Comparison of ENCODE assay signal across 20 cellular contexts in genomic region chr13:48489003-48489402, GRCh38. TPM values are rescaled to one million over a fixed set of nuclear protein-coding genes. Genes with fewer than 3 reads are reported as not detected.
DNase-seq lines count a peak whose midpoint lies in the region; ATAC-seq and TF ChIP-seq lines count a peak whose summit lies in the region.
"Had no signal": no experiment of that assay in that cellular context is flagged by ENCODE, and none has a peak within 500 bp of the region (broad histone marks: within the 10 kb centered on the region; RNA-seq: fewer than 3 reads in every experiment).

No MANE protein-coding gene starts in this region.

- H3K36me3 ChIP-seq in BLaER1 treated with 17β-estradiol and CSF1 and Interleukin-3, amounts not matched to agents 10 nM and 100 nM: peaks cover 30 to 68% (median 63%) of the 10 kb centered on the region in 11 experiments
- peaks cover under 1% of the 10 kb centered on the region for H3K36me3 ChIP-seq in mammary epithelial cell (ENCODE audit: insufficient read depth, low read length)
- H3K36me3 ChIP-seq: pancreas had no signal

- dilution Hi-C loops in mammary epithelial cell (cut with HindIII; ENCODE audit: low sequenced_read_pairs): no loop called here

- peak overlapping the region; percentile 16 to 94 (median 89); a peak in 17 of 22 replicates for H3K4me2 ChIP-seq in BLaER1 treated with 17β-estradiol and CSF1 and Interleukin-3, amounts not matched to agents 10 nM and 100 nM
- no peak overlapping the region for H3K4me2 ChIP-seq in mammary epithelial cell (ENCODE audit: insufficient read depth, low read depth, low read length)
- H3K4me2 ChIP-seq: KMS-11 had no signal

- CTCF ChIA-PET in CD4-positive, alpha-beta T cell (lab: Charles Lee): interaction anchor here (0.9 to 1.2 kb wide), 3 partner anchors 13 to 91 kb away, joined by 3 to 5 read pairs (median 3); no protein-coding TSS in a partner anchor
- CTCF ChIA-PET in mammary epithelial cell (lab: Charles Lee; ENCODE audit: low non-redundant PET) (no interaction called here), Calu3 (lab: Charles Lee) (no interaction called here)

- H2AFZ ChIP-seq in mammary epithelial cell (ENCODE audit: low read depth, low read length): no peak overlapping the region

- peak overlapping the region; percentile 76 for H3K4me3 Mint-ChIP-seq in CD4-positive, alpha-beta T cell
- H3K4me3 Mint-ChIP-seq in IgD-negative memory B cell: peak overlapping the region in 1 of 4 donors; percentile 2
- no peak overlapping the region for H3K4me3 Mint-ChIP-seq in activated T-helper 17 cell treated with anti-CD3 and anti-CD28 coated beads, Interleukin-2, amount 50 U/mL, for 72 hours
- no peak overlapping the region for H3K4me3 Mint-ChIP-seq in Calu3 (ENCODE audit: low read depth, unreplicated experiment)

- H3K4me3 ChIP-seq in BLaER1 treated with 17β-estradiol and CSF1 and Interleukin-3, amounts not matched to agents 10 nM and 100 nM: peak overlapping the region in 6 of 10 experiments; percentile 50 to 70 (median 60); a peak in 10 of 20 replicates
- H3K4me3 ChIP-seq in mammary epithelial cell (replicated peaks in 1 of 3; ENCODE audit: insufficient read depth in 1 of 3, low read depth in 2 of 3, low read length in 3 of 3): no peak overlapping the region
- H3K4me3 ChIP-seq: pancreas, SJCRH30, tibial artery had no signal

- no peaks in the 10 kb centered on the region for H3K27me3 ChIP-seq in BLaER1 treated with 17β-estradiol and CSF1 and Interleukin-3, amounts not matched to agents 10 nM and 100 nM
- H3K27me3 ChIP-seq in CD4-positive, alpha-beta T cell (ENCODE audit: control insufficient read depth, insufficient read depth, low read length): no peaks in the 10 kb centered on the region
- no peaks in the 10 kb centered on the region for H3K27me3 ChIP-seq in mammary epithelial cell (ENCODE audit: insufficient read depth, low read length)
- H3K27me3 ChIP-seq: pancreas, SJCRH30, tibial artery had no signal

- no peak for TF ChIP-seq CTCF in CD4-positive, alpha-beta T cell (IDR thresholded peaks at IDR 0.05)
- TF ChIP-seq CTCF in mammary epithelial cell (conservative IDR thresholded peaks at IDR 0.05 in 1 of 2, IDR thresholded peaks at IDR 0.05 in 1 of 2; ENCODE audit: extremely low read depth in 1 of 2, insufficient read depth in 1 of 2, low read depth in 1 of 2, low read length in 2 of 2): no peak
- TF ChIP-seq CTCF in Calu3 (IDR thresholded peaks at IDR 0.05; ENCODE audit: unreplicated experiment): no peak

- DNase-seq in CD4-positive, alpha-beta T cell: no peak
- DNase-seq in mammary epithelial cell (no peak), Calu3 (no peak)
- DNase-seq: activated CD4-positive, alpha-beta T cell treated with anti-CD3 and anti-CD28 coated beads, Interleukin-2, amount 50 U/mL, for 48 hours; activated naive CD4-positive, alpha-beta T cell treated with anti-CD3 and anti-CD28 coated beads, Interleukin-2, amount 50 U/mL, for 16 hours; EL; NCI-H1436 treated with DMSO at 0.1 percent for 48 hours; NCI-H2227 treated with DMSO at 0.1 percent for 48 hours; pancreas; SJCRH30; stimulated activated CD4-positive, alpha-beta T cell treated with anti-CD3 and anti-CD28 coated beads, Interleukin-4, amount 100 ng/mL, for 4 hours; tibial artery had no signal

- H3K79me2 ChIP-seq in mammary epithelial cell (ENCODE audit: insufficient read depth, low read length): no peaks in the 10 kb centered on the region

- no peak for ATAC-seq in CD4-positive, alpha-beta T cell (ENCODE audit: poor library complexity)
- ATAC-seq in activated T-helper 17 cell treated with anti-CD3 and anti-CD28 coated beads, Interleukin-2, amount 50 U/mL, for 72 hours (replicated peaks): no peak
- ATAC-seq in GM21390 (IDR thresholded peaks at IDR 0.05; ENCODE audit: unreplicated experiment) (no peak), HG02870 (IDR thresholded peaks at IDR 0.05; ENCODE audit: unreplicated experiment) (no peak)
- ATAC-seq: left lobe of liver, pancreas had no signal

- peak overlapping the region in 6 of 11 experiments; percentile 26 to 88 (median 84); a peak in 11 of 22 replicates for H3K9ac ChIP-seq in BLaER1 treated with 17β-estradiol and CSF1 and Interleukin-3, amounts not matched to agents 10 nM and 100 nM
- no peak overlapping the region for H3K9ac ChIP-seq in mammary epithelial cell (ENCODE audit: insufficient read depth, low read length)
- H3K9ac ChIP-seq: KMS-11 had no signal

- in situ Hi-C loops in mammary epithelial cell (cut with MboI; ENCODE audit: low sequenced_read_pairs in 2 of 2): no loop called here

- H3K9me3 ChIP-seq in BLaER1 treated with 17β-estradiol and CSF1 and Interleukin-3, amounts not matched to agents 10 nM and 100 nM (replicated peaks in 1 of 11): peaks cover 0 to 34% (median 32%) of the 10 kb centered on the region in 11 experiments; a peak in 20 of 22 replicates
- no peaks in the 10 kb centered on the region for H3K9me3 ChIP-seq in CD4-positive, alpha-beta T cell (ENCODE audit: control insufficient read depth, low read length)
- no peaks in the 10 kb centered on the region for H3K9me3 ChIP-seq in mammary epithelial cell (replicated peaks; ENCODE audit: insufficient read depth, low read length)
- H3K9me3 ChIP-seq: pancreas, SJCRH30, tibial artery had no signal

- H3K4me1 Mint-ChIP-seq in CD4-positive, alpha-beta T cell (ENCODE audit: low read depth): peaks cover 23% of the 10 kb centered on the region
- H3K4me1 Mint-ChIP-seq in IgD-negative memory B cell: peaks cover 8 to 22% (median 18%) of the 10 kb centered on the region in 3 donors
- peaks cover 7% of the 10 kb centered on the region for H3K4me1 Mint-ChIP-seq in activated T-helper 17 cell treated with anti-CD3 and anti-CD28 coated beads, Interleukin-2, amount 50 U/mL, for 72 hours
- no peaks in the 10 kb centered on the region for H3K4me1 Mint-ChIP-seq in Calu3 (ENCODE audit: low read depth, unreplicated experiment)

- BruUV-seq in mammary epithelial cell (replicated peaks; lab: Mats Ljungman, UMichigan) (no TSS peak), Calu3 (replicated peaks; lab: Mats Ljungman, UMichigan) (no TSS peak)

- intact Hi-C loops in CD4-positive, alpha-beta T cell (cut with DNase I, micrococcal nuclease): no loop called here
- intact Hi-C loops in mammary epithelial cell (cut with micrococcal nuclease): no loop called here
- intact Hi-C loops in Calu3 (cut with micrococcal nuclease; ENCODE audit: unreplicated experiment): no loop called here

- H3K27ac ChIP-seq in BLaER1 treated with 17β-estradiol and CSF1 and Interleukin-3, amounts not matched to agents 10 nM and 100 nM: peak overlapping the region in 10 of 11 experiments; percentile 80 to 97 (median 93); a peak in 19 of 22 replicates
- no peak overlapping the region for H3K27ac ChIP-seq in CD4-positive, alpha-beta T cell (ENCODE audit: low read depth, low read length)
- H3K27ac ChIP-seq in mammary epithelial cell (ENCODE audit: insufficient read depth, low read depth, low read length): no peak overlapping the region
- H3K27ac ChIP-seq: HL-60, KMS-11, pancreas, SJCRH30, tibial artery had no signal

- H3K4me1 ChIP-seq in BLaER1 treated with 17β-estradiol and CSF1 and Interleukin-3, amounts not matched to agents 10 nM and 100 nM: peaks cover 54 to 94% (median 66%) of the 10 kb centered on the region in 10 experiments
- peaks cover 22% of the 10 kb centered on the region for H3K4me1 ChIP-seq in mammary epithelial cell (ENCODE audit: insufficient read depth, low read length)
- H3K4me1 ChIP-seq: SJCRH30, tibial artery had no signal

- no peaks in the 10 kb centered on the region for H4K20me1 ChIP-seq in BLaER1 treated with 17β-estradiol and CSF1 and Interleukin-3, amounts not matched to agents 10 nM and 100 nM
- no peaks in the 10 kb centered on the region for H4K20me1 ChIP-seq in mammary epithelial cell (ENCODE audit: insufficient read depth, low read length)

- H3K27ac Mint-ChIP-seq in CD4-positive, alpha-beta T cell: no peak overlapping the region
- H3K27ac Mint-ChIP-seq in IgD-negative memory B cell: peak overlapping the region in 2 of 3 donors; percentile 8 to 35
- peak overlapping the region; percentile 47 for H3K27ac Mint-ChIP-seq in activated T-helper 17 cell treated with anti-CD3 and anti-CD28 coated beads, Interleukin-2, amount 50 U/mL, for 72 hours
- H3K27ac Mint-ChIP-seq in Calu3 (ENCODE audit: unreplicated experiment): no peak overlapping the region

- no peaks in the 10 kb centered on the region for H3K9me3 Mint-ChIP-seq in CD4-positive, alpha-beta T cell
- H3K9me3 Mint-ChIP-seq in IgD-negative memory B cell: peaks cover 0 to 4% (median 2%) of the 10 kb centered on the region in 3 donors
- H3K9me3 Mint-ChIP-seq in activated T-helper 17 cell treated with anti-CD3 and anti-CD28 coated beads, Interleukin-2, amount 50 U/mL, for 72 hours: no peaks in the 10 kb centered on the region
- no peaks in the 10 kb centered on the region for H3K9me3 Mint-ChIP-seq in Calu3 (ENCODE audit: low read depth, unreplicated experiment)

- H3K27me3 Mint-ChIP-seq in CD4-positive, alpha-beta T cell: no peaks in the 10 kb centered on the region
- H3K27me3 Mint-ChIP-seq in IgD-negative memory B cell: peaks cover 1% of the 10 kb centered on the region
- H3K27me3 Mint-ChIP-seq in activated T-helper 17 cell treated with anti-CD3 and anti-CD28 coated beads, Interleukin-2, amount 50 U/mL, for 72 hours: no peaks in the 10 kb centered on the region
- H3K27me3 Mint-ChIP-seq in Calu3 (ENCODE audit: unreplicated experiment): no peaks in the 10 kb centered on the region

- POLR2A ChIA-PET in CD4-positive, alpha-beta T cell (lab: Charles Lee): interaction anchor here (0.7 to 2.9 kb wide), 4 partner anchors 9 to 45 kb away, joined by 3 to 21 read pairs (median 6); partner anchors contain the start of gene RCBTB2

- peaks cover 31% of the 10 kb centered on the region for H3K36me3 Mint-ChIP-seq in CD4-positive, alpha-beta T cell (ENCODE audit: low read depth)
- no peaks in the 10 kb centered on the region for H3K36me3 Mint-ChIP-seq in IgD-negative memory B cell
- peaks cover 5% of the 10 kb centered on the region for H3K36me3 Mint-ChIP-seq in activated T-helper 17 cell treated with anti-CD3 and anti-CD28 coated beads, Interleukin-2, amount 50 U/mL, for 72 hours (ENCODE audit: low read depth)
- no peaks in the 10 kb centered on the region for H3K36me3 Mint-ChIP-seq in Calu3 (ENCODE audit: insufficient read depth, unreplicated experiment)

RNA-seq across cellular contexts. Expression of gene RCBTB2, which starts 43.9 kb away (rescaled TPM):
- total RNA-seq in CD4-positive, alpha-beta T cell: 1 to 10 TPM; 6.1 to 6.5 TPM
- polyA plus RNA-seq in IgD-negative memory B cell: 3.5 TPM
- 1 to 10 TPM; 6.1 to 7.7 TPM for total RNA-seq in activated T-helper 17 cell treated with anti-CD3 and anti-CD28 coated beads, Interleukin-2, amount 50 U/mL, for 72 hours
- 10 to 100 TPM in 1 of 2 donors, 1 to 10 TPM in 1; 4.9 to 12.0 TPM for total RNA-seq in mammary epithelial cell
- 3.7 TPM for polyA plus RNA-seq in mammary epithelial cell
- 0.26 TPM for polyA minus RNA-seq in mammary epithelial cell
- 3.0 and 3.7 TPM in 2 replicates for total RNA-seq in Calu3 (2022)

Comparison
In these comparisons a context has a peak if more than half of its experiments do, and no peak if none do; other contexts are left out.
1. H3K27ac ChIP-seq: peak in BLaER1 treated with 17β-estradiol and CSF1 and Interleukin-3, amounts not matched to agents 10 nM and 100 nM (10 of 11); none in CD4-positive, alpha-beta T cell (single experiment) and mammary epithelial cell (single experiment).
2. H3K4me3 ChIP-seq: peak in BLaER1 treated with 17β-estradiol and CSF1 and Interleukin-3, amounts not matched to agents 10 nM and 100 nM (6 of 10); none in mammary epithelial cell (0 of 3).
3. H3K27ac Mint-ChIP-seq: peak in IgD-negative memory B cell (2 of 3) and activated T-helper 17 cell treated with anti-CD3 and anti-CD28 coated beads, Interleukin-2, amount 50 U/mL, for 72 hours (single experiment); none in CD4-positive, alpha-beta T cell (single experiment) and Calu3 (single experiment).